Comparison of ENCODE assay signal across 29 cellular contexts in the genomic region with DNA sequence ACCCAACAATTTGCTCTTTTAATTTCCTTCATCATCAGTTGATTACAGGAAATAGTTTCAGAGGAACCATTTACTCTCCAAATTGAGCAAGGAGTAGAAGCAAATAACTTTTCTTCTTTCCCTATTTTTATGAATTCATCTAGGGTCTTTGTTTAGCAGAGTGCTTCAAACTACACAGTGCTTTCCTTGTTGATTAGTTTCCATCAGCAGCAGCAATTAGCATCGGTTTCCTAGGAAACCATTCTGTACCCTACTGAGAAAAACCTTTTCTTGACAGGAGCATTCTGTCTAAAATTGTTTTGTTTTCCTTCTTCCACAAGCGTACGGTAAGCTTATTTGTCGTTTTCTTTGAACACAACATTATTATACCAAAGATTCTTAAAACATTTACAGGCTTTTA.
DNase-seq lines count a peak whose midpoint lies in the region; ATAC-seq, FAIRE-seq and TF ChIP-seq lines count a peak whose summit lies in the region.
"Had no signal": no experiment of that assay in that cellular context is flagged by ENCODE, and none has a peak within 500 bp of the region (broad histone marks: within the 10 kb centered on the region; RNA-seq: fewer than 3 reads in every experiment).

No MANE protein-coding gene starts in this region.

- peak overlapping the region; percentile 25 for H3K4me2 ChIP-seq in neural cell (ENCODE audit: low read length)

- no peak overlapping the region for H2AFZ ChIP-seq in neural cell (ENCODE audit: low read depth, low read length)

- DNase-seq in NCI-H1105 (lab: John Stamatoyannopoulos, UW) = peak; percentile 45
- peak; percentile 21 to 24 for DNase-seq in NCI-H1930 (lab: John Stamatoyannopoulos, UW)
- DNase-seq in cerebellum (ENCODE audit: low spot score) = peak; percentile 21
- DNase-seq in NAMALWA (ENCODE audit: low spot score) = no peak
- no peak for DNase-seq in CD14-positive monocyte (ENCODE audit: low spot score)
- no peak for DNase-seq in GM19239 (ENCODE audit: insufficient read length, low spot score)
- DNase-seq: ACHN; activated CD4-positive, alpha-beta T cell treated with anti-CD3 and anti-CD28 coated beads for 48 hours; activated naive CD4-positive, alpha-beta T cell treated with anti-CD3 and anti-CD28 coated beads, Interleukin-2, amount 50 U/mL, for 16 hours; activated T-cell treated with anti-CD3 and anti-CD28 coated beads for 4 hours; BE2C; brain microvascular endothelial cell; CD8-positive, alpha-beta memory T cell; NCI-H446; stimulated activated CD4-positive, alpha-beta T cell treated with anti-CD3 and anti-CD28 coated beads, Interleukin-4, amount 100 ng/mL, for 1 hour; T-cell; transverse colon had no signal

- H3K9me2 ChIP-seq in neural cell (ENCODE audit: insufficient read depth, low read length) = no peaks in the 10 kb centered on the region

- H4K20me1 ChIP-seq in neural cell (ENCODE audit: insufficient read depth) = peaks cover 6% of the 10 kb centered on the region

- no peaks in the 10 kb centered on the region for H3K4me1 Mint-ChIP-seq in CD14-positive monocyte
- H3K4me1 Mint-ChIP-seq: CD8-positive, alpha-beta memory T cell; IgD-negative memory B cell; memory B cell; T-cell had no signal

- intact Hi-C loops in CD14-positive monocyte (cut with micrococcal nuclease) = no loop called here

- peaks cover 0 to 2% (median 0%) of the 10 kb centered on the region in 7 donors for H3K9me3 Mint-ChIP-seq in CD14-positive monocyte
- H3K9me3 Mint-ChIP-seq: activated T-helper 2 cell treated with anti-CD3 and anti-CD28 coated beads, Interferon-gamma antibody, Interleukin-2, Interleukin-4, amounts not matched to agents 10 μg/mL and 5 μg/mL and 100 μg/mL, durations not matched to agents 14 hours and 24 hours and 36 hours had no signal

- peaks cover 11% of the 10 kb centered on the region for H3F3A ChIP-seq in neural cell (ENCODE audit: insufficient read depth, low read length, poor library complexity, severe bottlenecking)

- H3K27me3 Mint-ChIP-seq in CD14-positive monocyte (ENCODE audit: low read depth in 3 of 3) = no peaks in the 10 kb centered on the region
- H3K27me3 Mint-ChIP-seq: CD8-positive, alpha-beta memory T cell; IgD-negative memory B cell; memory B cell had no signal

- H3K27ac ChIP-seq in neural cell (ENCODE audit: low read length) = peak overlapping the region; percentile 35
- H3K27ac ChIP-seq: brain microvascular endothelial cell, epithelial cell of prostate, prostate gland, RWPE1, SJSA1, transverse colon had no signal

- H3K9ac ChIP-seq in neural cell (ENCODE audit: low read length) = no peak overlapping the region

- ATAC-seq in HG03432 (IDR thresholded peaks at IDR 0.05; ENCODE audit: unreplicated experiment) = no peak
- ATAC-seq: HCT116, left lobe of liver, T-cell had no signal

- H3K9me3 ChIP-seq in neural cell (ENCODE audit: low read length) = no peaks in the 10 kb centered on the region
- H3K9me3 ChIP-seq: BE2C, prostate gland, SJSA1, transverse colon had no signal

- no peak overlapping the region for H3K27ac Mint-ChIP-seq in CD14-positive monocyte
- H3K27ac Mint-ChIP-seq: activated T-helper 2 cell treated with anti-CD3 and anti-CD28 coated beads, Interferon-gamma antibody, Interleukin-2, Interleukin-4, amounts not matched to agents 10 μg/mL and 5 μg/mL and 100 μg/mL, durations not matched to agents 14 hours and 24 hours and 36 hours; CD8-positive, alpha-beta memory T cell; IgD-negative memory B cell; memory B cell; T-cell had no signal

- peaks cover 4% of the 10 kb centered on the region for H3K36me3 ChIP-seq in neural cell (ENCODE audit: insufficient read depth, low read length)
- H3K36me3 ChIP-seq: brain microvascular endothelial cell, prostate gland, SJSA1, transverse colon had no signal

- TF ChIP-seq RAD21 in neural cell (conservative IDR thresholded peaks at IDR 0.05) = no peak

- H3K4me3 ChIP-seq in neural cell (ENCODE audit: low read length) = peak overlapping the region; percentile 43
- H3K4me3 ChIP-seq: prostate gland, SJSA1, transverse colon had no signal

- no peaks in the 10 kb centered on the region for H3K27me3 ChIP-seq in neural cell (ENCODE audit: insufficient read depth, low read depth, low read length)
- H3K27me3 ChIP-seq: BE2C, brain microvascular endothelial cell, SJSA1, transverse colon had no signal

- no peak for TF ChIP-seq EP300 in neural cell (conservative IDR thresholded peaks at IDR 0.05; ENCODE audit: poor library complexity, severe bottlenecking)

- no peaks in the 10 kb centered on the region for H3K36me3 Mint-ChIP-seq in CD14-positive monocyte
- H3K36me3 Mint-ChIP-seq: CD8-positive, alpha-beta memory T cell; IgD-negative memory B cell; memory B cell; T-cell had no signal

- TF ChIP-seq CTCF in neural cell (IDR thresholded peaks at IDR 0.05; ENCODE audit: poor library complexity, severe bottlenecking) (no peak), CD14-positive monocyte (IDR thresholded peaks at IDR 0.05) (no peak)

- H3K79me2 ChIP-seq in neural cell (replicated peaks; ENCODE audit: insufficient read depth, low read length) = peaks cover 95% of the 10 kb centered on the region

- FAIRE-seq in GM19239 (lab: Jason Lieb, UNC) = no peak
- FAIRE-seq: GM12891 had no signal

- H3K4me3 Mint-ChIP-seq in CD14-positive monocyte = no peak overlapping the region
- H3K4me3 Mint-ChIP-seq: CD8-positive, alpha-beta memory T cell; IgD-negative memory B cell; memory B cell; T-cell had no signal

TF ChIP-seq in neural cell, 6 proteins besides CTCF, POLR2A, EP300 and RAD21:
- TF ChIP-seq EZH2 (IDR thresholded peaks at IDR 0.05; ENCODE audit: borderline replicate concordance, insufficient read depth, low read length, poor library complexity, severe bottlenecking) (no peak), TAF1 (IDR thresholded peaks at IDR 0.05; ENCODE audit: low read depth) (no peak), SMC3 (conservative IDR thresholded peaks at IDR 0.05; ENCODE audit: poor library complexity) (no peak), POLR2AphosphoS5 (IDR thresholded peaks at IDR 0.05) (no peak), MXI1 (conservative IDR thresholded peaks at IDR 0.05; ENCODE audit: poor library complexity, severe bottlenecking) (no peak)
- TF ChIP-seq, protein P1, sequence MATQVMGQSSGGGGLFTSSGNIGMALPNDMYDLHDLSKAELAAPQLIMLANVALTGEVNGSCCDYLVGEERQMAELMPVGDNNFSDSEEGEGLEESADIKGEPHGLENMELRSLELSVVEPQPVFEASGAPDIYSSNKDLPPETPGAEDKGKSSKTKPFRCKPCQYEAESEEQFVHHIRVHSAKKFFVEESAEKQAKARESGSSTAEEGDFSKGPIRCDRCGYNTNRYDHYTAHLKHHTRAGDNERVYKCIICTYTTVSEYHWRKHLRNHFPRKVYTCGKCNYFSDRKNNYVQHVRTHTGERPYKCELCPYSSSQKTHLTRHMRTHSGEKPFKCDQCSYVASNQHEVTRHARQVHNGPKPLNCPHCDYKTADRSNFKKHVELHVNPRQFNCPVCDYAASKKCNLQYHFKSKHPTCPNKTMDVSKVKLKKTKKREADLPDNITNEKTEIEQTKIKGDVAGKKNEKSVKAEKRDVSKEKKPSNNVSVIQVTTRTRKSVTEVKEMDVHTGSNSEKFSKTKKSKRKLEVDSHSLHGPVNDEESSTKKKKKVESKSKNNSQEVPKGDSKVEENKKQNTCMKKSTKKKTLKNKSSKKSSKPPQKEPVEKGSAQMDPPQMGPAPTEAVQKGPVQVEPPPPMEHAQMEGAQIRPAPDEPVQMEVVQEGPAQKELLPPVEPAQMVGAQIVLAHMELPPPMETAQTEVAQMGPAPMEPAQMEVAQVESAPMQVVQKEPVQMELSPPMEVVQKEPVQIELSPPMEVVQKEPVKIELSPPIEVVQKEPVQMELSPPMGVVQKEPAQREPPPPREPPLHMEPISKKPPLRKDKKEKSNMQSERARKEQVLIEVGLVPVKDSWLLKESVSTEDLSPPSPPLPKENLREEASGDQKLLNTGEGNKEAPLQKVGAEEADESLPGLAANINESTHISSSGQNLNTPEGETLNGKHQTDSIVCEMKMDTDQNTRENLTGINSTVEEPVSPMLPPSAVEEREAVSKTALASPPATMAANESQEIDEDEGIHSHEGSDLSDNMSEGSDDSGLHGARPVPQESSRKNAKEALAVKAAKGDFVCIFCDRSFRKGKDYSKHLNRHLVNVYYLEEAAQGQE (IDR thresholded peaks at IDR 0.05; ENCODE audit: borderline replicate concordance) = no peak

Comparison
In these comparisons a context has a peak if more than half of its experiments do, and no peak if none do; other contexts are left out.
1. DNase-seq: peak in NCI-H1105 (single experiment), NCI-H1930 (2 of 2) and cerebellum (single experiment); none in NAMALWA (single experiment), CD14-positive monocyte (single experiment) and GM19239 (single experiment).